22 cellular contexts compared by ENCODE assay signal in genomic region chr6:37033819-37034790, GRCh38. TPM values are rescaled to one million over a fixed set of nuclear protein-coding genes. Genes with fewer than 3 reads are reported as not detected.
DNase-seq lines count a peak whose midpoint lies in the region; ATAC-seq, FAIRE-seq and TF ChIP-seq lines count a peak whose summit lies in the region.
"Had no signal": no experiment of that assay in that cellular context is flagged by ENCODE, and none has a peak within 500 bp of the region (broad histone marks: within the 10 kb centered on the region; RNA-seq: fewer than 3 reads in every experiment).

No MANE protein-coding gene starts in this region.

- no peak for DNase-seq in activated T-cell treated with anti-CD3 and anti-CD28 coated beads, Interleukin-2, amount 50 U/mL, for 4 hours
- no peak for DNase-seq in activated T-cell treated with anti-CD3 and anti-CD28 coated beads for 4 hours
- DNase-seq in K562 (ENCODE audit: extremely low read depth in 1 of 4, low spot score in 3 of 4): no peak
- no peak for DNase-seq in stimulated activated naive CD8-positive, alpha-beta T cell treated with anti-CD3 and anti-CD28 coated beads, Interleukin-15, Interleukin-2, amounts not matched to agents 100 U/mL and 50 U/mL, for 24 hours
- DNase-seq in thyroid gland: no peak
- DNase-seq in GM13977 (ENCODE audit: low spot score): no peak
- DNase-seq: activated gamma-delta T cell treated with Interleukin-2 at 50 U/mL for 16 hours; effector memory CD4-positive, alpha-beta T cell; hypothalamus; left cardiac atrium; NCI-H1105; NCI-H82; T-cell; uterus had no signal

- H4K20me1 ChIP-seq in OCI-LY1 (ENCODE audit: insufficient read depth, low read length): no peaks in the 10 kb centered on the region
- no peaks in the 10 kb centered on the region for H4K20me1 ChIP-seq in K562 (replicated peaks; ENCODE audit: control insufficient read depth, insufficient read depth, low read length)

- CTCF ChIA-PET in K562 (lab: Yijun Ruan, JAX; ENCODE audit: low intra/inter-chr PET ratio): no interaction called here

- ATAC-seq in activated T-cell treated with anti-CD3 and anti-CD28 coated beads, Interleukin-2, amount 50 U/mL, for 4 hours: peak; percentile 51 to 53
- ATAC-seq in K562: no peak
- peak; percentile 26 for ATAC-seq in stimulated activated naive CD8-positive, alpha-beta T cell treated with anti-CD3 and anti-CD28 coated beads, Interleukin-15, Interleukin-2, amounts not matched to agents 100 U/mL and 50 U/mL, for 24 hours
- no peak for ATAC-seq in GM18502 (IDR thresholded peaks at IDR 0.05; ENCODE audit: poor library complexity, unreplicated experiment)
- ATAC-seq: HCT116, left cardiac atrium had no signal

- H3K4me1 ChIP-seq in OCI-LY1 (ENCODE audit: insufficient read depth, low read length, severe bottlenecking) (peaks cover 20% of the 10 kb centered on the region), K562 (replicated peaks in 1 of 2; ENCODE audit: control insufficient read depth in 2 of 2, insufficient read depth in 2 of 2, low read length in 2 of 2) (peaks cover 30 to 39% of the 10 kb centered on the region in 2 experiments), thyroid gland (peaks cover 0 to 8% of the 10 kb centered on the region in 2 donors)
- H3K4me1 ChIP-seq: parathyroid adenoma, uterus had no signal

- H3K9ac ChIP-seq in OCI-LY1 (ENCODE audit: low read length): no peak overlapping the region
- H3K9ac ChIP-seq in K562 (ENCODE audit: insufficient read depth in 1 of 2, low read depth in 2 of 2, low read length in 2 of 2): peak overlapping the region; percentile 11 to 70; a peak in 1 of 4 replicates
- H3K9ac ChIP-seq: parathyroid adenoma had no signal

- TF ChIP-seq RAD21 in K562 (CRISPR knock-in tag; conservative IDR thresholded peaks at IDR 0.05 in 1 of 2, IDR thresholded peaks at IDR 0.05 in 1 of 2): no peak

- no TSS peak for BruUV-seq in K562 (replicated peaks; lab: Mats Ljungman, UMichigan)

- H3K9me3 ChIP-seq in OCI-LY1 (ENCODE audit: low read length) (no peaks in the 10 kb centered on the region), K562 (replicated peaks; ENCODE audit: control insufficient read depth, insufficient read depth, low read depth, low read length) (peaks cover 12% of the 10 kb centered on the region), thyroid gland (no peaks in the 10 kb centered on the region)

- H3K27ac ChIP-seq in OCI-LY1 (ENCODE audit: low read depth, low read length, poor library complexity, severe bottlenecking): peak overlapping the region; percentile 7
- peak overlapping the region; percentile 39; the same call in 2 of the 3 replicates for H3K27ac ChIP-seq in K562 (ENCODE audit: extremely low read depth, low read depth, low read length)
- H3K27ac ChIP-seq in thyroid gland: no peak overlapping the region
- H3K27ac ChIP-seq: parathyroid adenoma, uterus had no signal

- intact Hi-C loops in K562 (cut with micrococcal nuclease): no loop called here
- intact Hi-C loops in thyroid gland (cut with DNase I): no loop called here

- TF ChIP-seq CTCF in OCI-LY1 (IDR thresholded peaks at IDR 0.05; ENCODE audit: low read length) (no peak), K562 (IDR thresholded peaks at IDR 0.05 in 2 of 3, conservative IDR thresholded peaks at IDR 0.05 in 1 of 3; ENCODE audit: insufficient read depth in 2 of 3, low read depth in 1 of 3, low read length in 3 of 3) (no peak), thyroid gland (IDR thresholded peaks at IDR 0.05) (no peak), GM13977 (IDR thresholded peaks at IDR 0.05; ENCODE audit: extremely low read depth, insufficient read depth, missing control alignments) (no peak)

- H3K27me3 Mint-ChIP-seq in activated T-cell treated with anti-CD3 and anti-CD28 coated beads, Interleukin-2, amount 50 U/mL, for 4 hours (ENCODE audit: low read depth): no peaks in the 10 kb centered on the region
- H3K27me3 Mint-ChIP-seq: T-cell had no signal

- WGBS in K562 (ENCODE audit: insufficient coverage, low coverage, missing lambda C conversion rate): 68% methylated on average over 8 of the region's 8 CpGs
- WGBS in thyroid gland, 2 donors: 83 to 87% methylated on average over 8 of the region's 8 CpGs

- peaks cover 31% of the 10 kb centered on the region for H3K4me1 Mint-ChIP-seq in activated T-cell treated with anti-CD3 and anti-CD28 coated beads, Interleukin-2, amount 50 U/mL, for 4 hours (ENCODE audit: low read depth)

- H2AFZ ChIP-seq in OCI-LY1 (ENCODE audit: low read length) (no peak overlapping the region), K562 (ENCODE audit: low read depth, low read length) (peak overlapping the region; percentile 47)
- H2AFZ ChIP-seq: parathyroid adenoma had no signal

- in situ Hi-C loops in K562 (cut with MboI): no loop called here
- in situ Hi-C loops in GM13977 (cut with MboI; ENCODE audit: low pct_unique_long_range_greater_than_20kb, low sequenced_read_pairs, unreplicated experiment): no loop called here

- no peak overlapping the region for H3K4me3 Mint-ChIP-seq in activated T-cell treated with anti-CD3 and anti-CD28 coated beads, Interleukin-2, amount 50 U/mL, for 4 hours
- H3K4me3 Mint-ChIP-seq: T-cell had no signal

- H3K36me3 ChIP-seq in OCI-LY1 (ENCODE audit: insufficient read depth, low read length): no peaks in the 10 kb centered on the region
- no peaks in the 10 kb centered on the region for H3K36me3 ChIP-seq in K562 (ENCODE audit: control insufficient read depth, insufficient read depth, low read length)
- no peaks in the 10 kb centered on the region for H3K36me3 ChIP-seq in thyroid gland
- H3K36me3 ChIP-seq: uterus had no signal

- H3K4me2 ChIP-seq in OCI-LY1 (ENCODE audit: low read length) (peak overlapping the region; percentile 32; the same call in 1 of the 2 replicates), K562 (ENCODE audit: insufficient read depth, low read length) (peak overlapping the region; percentile 20; the same call in 1 of the 2 replicates)

- H3K9me2 ChIP-seq in OCI-LY1 (ENCODE audit: low read depth, low read length): no peaks in the 10 kb centered on the region

- H3K27me3 ChIP-seq in OCI-LY1 (ENCODE audit: insufficient read depth, low read length): no peaks in the 10 kb centered on the region
- H3K27me3 ChIP-seq in K562 (ENCODE audit: control insufficient read depth in 2 of 2, insufficient read depth in 2 of 2, low read length in 2 of 2): no peaks in the 10 kb centered on the region
- no peaks in the 10 kb centered on the region for H3K27me3 ChIP-seq in thyroid gland
- H3K27me3 ChIP-seq: uterus had no signal

- no peak for TF ChIP-seq POLR2A in K562 (conservative IDR thresholded peaks at IDR 0.05)
- TF ChIP-seq POLR2A in thyroid gland (IDR thresholded peaks at IDR 0.05): no peak

- no peak for FAIRE-seq in K562 (lab: Jason Lieb, UNC)
- FAIRE-seq: D721Med, G401.6, GM12891 had no signal

- H3K9me3 Mint-ChIP-seq in activated T-cell treated with anti-CD3 and anti-CD28 coated beads, Interleukin-2, amount 50 U/mL, for 4 hours: no peaks in the 10 kb centered on the region

- TF ChIP-seq EP300 in K562 (IDR thresholded peaks at IDR 0.05; ENCODE audit: low read length): no peak

- POLR2A ChIA-PET in K562 (lab: Yijun Ruan, JAX): interaction anchor here (0.6 to 1.9 kb wide), 12 partner anchors 8 to 618 kb away, joined by 3 to 7 read pairs (median 3); partner anchors contain the start of genes C6orf89 and PIM1

- H3K79me2 ChIP-seq in OCI-LY1 (ENCODE audit: insufficient read depth, low read length): no peaks in the 10 kb centered on the region
- no peaks in the 10 kb centered on the region for H3K79me2 ChIP-seq in K562 (ENCODE audit: control insufficient read depth, insufficient read depth, low read length)
- H3K79me2 ChIP-seq: parathyroid adenoma had no signal

- H3K36me3 Mint-ChIP-seq in activated T-cell treated with anti-CD3 and anti-CD28 coated beads, Interleukin-2, amount 50 U/mL, for 4 hours (ENCODE audit: insufficient read depth): no peaks in the 10 kb centered on the region
- H3K36me3 Mint-ChIP-seq: T-cell had no signal

- H3K4me3 ChIP-seq in OCI-LY1 (ENCODE audit: low read depth, low read length, poor library complexity, severe bottlenecking) (no peak overlapping the region), K562 (no peak overlapping the region), thyroid gland (replicated peaks in 1 of 3) (no peak overlapping the region)
- H3K4me3 ChIP-seq: uterus had no signal

- no peaks in the 10 kb centered on the region for H3K9me1 ChIP-seq in K562 (ENCODE audit: control insufficient read depth, insufficient read depth, low read length)

- 0 out of 2 replicates have a peak, but pooled peaks cover 3% of the 10 kb centered on the region for H3F3A ChIP-seq in OCI-LY1 (ENCODE audit: insufficient read depth, low read length)

RNA-seq across cellular contexts. Expression of gene FGD2, which starts 28.6 kb away (rescaled TPM):
- total RNA-seq in activated T-cell treated with anti-CD3 and anti-CD28 coated beads, Interleukin-2, amount 50 U/mL, for 4 hours: 1 to 10 TPM in 2 of 3 donors, under 1 TPM in 1; 0.87 to 1.5 (median 1.1) TPM
- total RNA-seq in K562 (2011; cell fraction: chromatin; rRNA removed; ENCODE audit: low replicate concordance): 0.30 and 0.49 TPM in 2 replicates
- total RNA-seq in K562 (2011; cell fraction: nucleolus; rRNA removed): 0.13 TPM in 1 of 2 replicates, not detected in the other
- total RNA-seq in K562 (2011; cell fraction: nucleoplasm; rRNA removed): 0.37 TPM in 1 of 2 replicates, not detected in the other
- total RNA-seq in K562 (2014; rRNA removed) (0.04 TPM in 1 of 2 replicates, not detected in the other), K562 (2014; rRNA removed; fragmentation: Illumina TruSeq; extraction: Trizol) (not detected in 2 replicates), K562 (2015; rRNA removed; fragmentation: Illumina TruSeq; extraction: Trizol) (0.15 TPM in 1 of 2 replicates, not detected in the other), K562 (2021) (0.13 TPM in 1 of 2 replicates, not detected in the other), thyroid gland (10 to 100 TPM; 14.9 to 25.8 (median 23.1) TPM)
- polyA plus RNA-seq in K562 (2011; rRNA removed) (0.04 TPM in 1 of 2 replicates, not detected in the other), K562 (2014; fragmentation: Illumina TruSeq; extraction: Trizol) (not detected in 2 replicates), K562 (2014; fragmentation: Nextera tagmentation; extraction: Ambion mirVana) (not detected), K562 (2014; rRNA removed) (0.09 TPM in 1 of 2 replicates, not detected in the other)
- 0.04 and 0.06 TPM in 2 replicates for polyA plus RNA-seq in K562 (2011; cell fraction: cytosol; rRNA removed)
- 0.15 and 0.44 TPM in 2 replicates for polyA plus RNA-seq in K562 (2011; cell fraction: nucleus; rRNA removed)
- polyA plus RNA-seq in K562 (2012): 0.17 and 0.42 TPM in 2 replicates
- polyA minus RNA-seq in K562 (2011; rRNA and poly(A)+ RNA removed): 0.03 TPM in 1 of 2 replicates, not detected in the other
- polyA minus RNA-seq in K562 (2011; cell fraction: cytosol; rRNA and poly(A)+ RNA removed): not detected in 2 replicates
- polyA minus RNA-seq in K562 (2011; cell fraction: nucleus; rRNA and poly(A)+ RNA removed): 0.33 TPM in 1 of 2 replicates, not detected in the other
- total RNA-seq: RPMI7951 had no signal

RNA-seq across cellular contexts. Expression of gene MTCH1, which starts 48.1 kb away (rescaled TPM):
- 100 to 1,000 TPM; 100 to 104 (median 104) TPM for total RNA-seq in activated T-cell treated with anti-CD3 and anti-CD28 coated beads, Interleukin-2, amount 50 U/mL, for 4 hours
- total RNA-seq in K562 (2011; cell fraction: chromatin; rRNA removed; ENCODE audit: low replicate concordance): 102 and 218 TPM in 2 replicates
- total RNA-seq in K562 (2011; cell fraction: nucleolus; rRNA removed): 162 and 195 TPM in 2 replicates
- total RNA-seq in K562 (2011; cell fraction: nucleoplasm; rRNA removed): 126 and 134 TPM in 2 replicates
- 118 and 148 TPM in 2 replicates for total RNA-seq in K562 (2014; rRNA removed)
- total RNA-seq in K562 (2014; rRNA removed; fragmentation: Illumina TruSeq; extraction: Trizol): 98.3 and 112 TPM in 2 replicates
- 114 and 122 TPM in 2 replicates for total RNA-seq in K562 (2015; rRNA removed; fragmentation: Illumina TruSeq; extraction: Trizol)
- total RNA-seq in K562 (2021): 153 and 161 TPM in 2 replicates
- 135 and 137 TPM in 2 replicates for polyA plus RNA-seq in K562 (2011; rRNA removed)
- 156 and 157 TPM in 2 replicates for polyA plus RNA-seq in K562 (2011; cell fraction: cytosol; rRNA removed)
- polyA plus RNA-seq in K562 (2011; cell fraction: nucleus; rRNA removed): 338 and 345 TPM in 2 replicates
- polyA plus RNA-seq in K562 (2012): 148 and 189 TPM in 2 replicates
- polyA plus RNA-seq in K562 (2014; fragmentation: Illumina TruSeq; extraction: Trizol): 125 and 128 TPM in 2 replicates
- polyA plus RNA-seq in K562 (2014; fragmentation: Nextera tagmentation; extraction: Ambion mirVana): 10 to 100 TPM in 1 of 2 experiments, 1 to 10 TPM in 1; 7.9 to 14.1 TPM
- polyA plus RNA-seq in K562 (2014; rRNA removed): 102 and 116 TPM in 2 replicates
- polyA minus RNA-seq in K562 (2011; rRNA and poly(A)+ RNA removed): 101 and 125 TPM in 2 replicates
- polyA minus RNA-seq in K562 (2011; cell fraction: cytosol; rRNA and poly(A)+ RNA removed): 65.4 and 66.7 TPM in 2 replicates
- polyA minus RNA-seq in K562 (2011; cell fraction: nucleus; rRNA and poly(A)+ RNA removed): 139 and 166 TPM in 2 replicates
- 1,000 to 10,000 TPM in 1 of 4 donors, 100 to 1,000 TPM in 3; 571 to 1,096 (median 866) TPM for total RNA-seq in thyroid gland

Comparison
In these comparisons a context has a peak if more than half of its experiments do, and no peak if none do; other contexts are left out.
1. ATAC-seq: peak in activated T-cell treated with anti-CD3 and anti-CD28 coated beads, Interleukin-2, amount 50 U/mL, for 4 hours (2 of 2) and stimulated activated naive CD8-positive, alpha-beta T cell treated with anti-CD3 and anti-CD28 coated beads, Interleukin-15, Interleukin-2, amounts not matched to agents 100 U/mL and 50 U/mL, for 24 hours (single experiment); none in K562 (single experiment) and GM18502 (single experiment).
2. H3K27ac ChIP-seq: peak in OCI-LY1 (single experiment) and K562 (single experiment); none in thyroid gland (0 of 3).
3. RNA of gene FGD2, which starts 28.6 kb away (total RNA-seq): 14.9 to 25.8 TPM in thyroid gland; 0.87 to 1.5 TPM in activated T-cell treated with anti-CD3 and anti-CD28 coated beads, Interleukin-2, amount 50 U/mL, for 4 hours and 0.04 to 0.49 TPM in K562; every median in the first group is over 4 times any median in the second.